21 cellular contexts compared by ENCODE assay signal in genomic region chr4:88989990-88990389, GRCh38.
DNase-seq lines count a peak whose midpoint lies in the region; ATAC-seq and TF ChIP-seq lines count a peak whose summit lies in the region.
"Had no signal": no experiment of that assay in that cellular context is flagged by ENCODE, and none has a peak within 500 bp of the region (broad histone marks: within the 10 kb centered on the region; RNA-seq: fewer than 3 reads in every experiment).

No MANE protein-coding gene starts in this region.

- TF ChIP-seq CTCF in esophagus muscularis mucosa (IDR thresholded peaks at IDR 0.05) (no peak), WERI-Rb-1 (IDR thresholded peaks at IDR 0.05; ENCODE audit: low read depth, low read length) (no peak)

- peak overlapping the region in 3 of 4 donors; percentile 37 to 69 (median 56) for H3K27ac ChIP-seq in esophagus muscularis mucosa (replicated peaks in 1 of 4)
- H3K27ac ChIP-seq in muscle layer of duodenum (ENCODE audit: low read length) = peak overlapping the region; percentile 9
- no peak overlapping the region for H3K27ac ChIP-seq in aorta (ENCODE audit: low read depth in 1 of 2, low read length in 2 of 2)
- no peak overlapping the region for H3K27ac ChIP-seq in WERI-Rb-1
- H3K27ac ChIP-seq: A549, foreskin keratinocyte, right lobe of liver, upper lobe of right lung had no signal

- no peaks in the 10 kb centered on the region for H3K36me3 ChIP-seq in esophagus muscularis mucosa
- no peaks in the 10 kb centered on the region for H3K36me3 ChIP-seq in muscle layer of duodenum (ENCODE audit: control insufficient read depth in 1 of 2, insufficient read depth in 2 of 2, low read length in 2 of 2)
- no peaks in the 10 kb centered on the region for H3K36me3 ChIP-seq in aorta (ENCODE audit: control insufficient read depth in 1 of 2, insufficient read depth in 2 of 2, low read length in 1 of 2)
- H3K36me3 ChIP-seq in WERI-Rb-1 = peaks cover 6% of the 10 kb centered on the region
- H3K36me3 ChIP-seq: right lobe of liver, upper lobe of right lung had no signal

- DNase-seq in Right ventricle myocardium inferior (ENCODE audit: missing footprints) (no peak), cardiac septum (ENCODE audit: low spot score) (no peak), esophagus muscularis mucosa (ENCODE audit: extremely low spot score) (no peak), aorta (no peak), WERI-Rb-1 (no peak)
- DNase-seq: activated B cell treated with CpG ODN at 0.5 μM for 24 hours; activated CD4-positive, alpha-beta T cell treated with anti-CD3 and anti-CD28 coated beads, Interleukin-2, amount 50 U/mL, for 48 hours; activated effector memory CD4-positive, alpha-beta T cell treated with Interleukin-2 at 50 U/mL for 16 hours; BE2C; central memory CD4-positive, alpha-beta T cell; DMS53; foreskin keratinocyte; mammary epithelial cell; NCI-H1417; NCI-H524; right lobe of liver; upper lobe of right lung had no signal

- ATAC-seq in Right ventricle myocardium inferior (peak; percentile 69), aorta (ENCODE audit: low FRiP score) (peak; percentile 71), HG02759 (IDR thresholded peaks at IDR 0.05; ENCODE audit: unreplicated experiment) (no peak), GM18498 (IDR thresholded peaks at IDR 0.05; ENCODE audit: unreplicated experiment) (no peak)
- ATAC-seq: A549, foreskin keratinocyte, right lobe of liver, upper lobe of right lung had no signal

- H3K4me1 ChIP-seq in esophagus muscularis mucosa (peaks cover 11 to 19% (median 17%) of the 10 kb centered on the region in 4 donors), muscle layer of duodenum (ENCODE audit: control insufficient read depth in 1 of 2, insufficient read depth in 2 of 2, low read length in 2 of 2) (peaks cover 0 to 6% of the 10 kb centered on the region in 2 donors), aorta (ENCODE audit: control insufficient read depth in 1 of 2, insufficient read depth in 2 of 2, low read length in 2 of 2) (peaks cover 2 to 3% of the 10 kb centered on the region in 2 donors)

- H3K9me3 ChIP-seq in esophagus muscularis mucosa (no peaks in the 10 kb centered on the region), muscle layer of duodenum (ENCODE audit: control insufficient read depth in 1 of 2, low read length in 2 of 2) (no peaks in the 10 kb centered on the region), aorta (ENCODE audit: control insufficient read depth, low read length) (no peaks in the 10 kb centered on the region), WERI-Rb-1 (ENCODE audit: severe bottlenecking) (no peaks in the 10 kb centered on the region)
- H3K9me3 ChIP-seq: A549, BE2C, right lobe of liver, upper lobe of right lung had no signal

- H3K27me3 ChIP-seq in esophagus muscularis mucosa (no peaks in the 10 kb centered on the region), muscle layer of duodenum (ENCODE audit: low read depth, low read length) (no peaks in the 10 kb centered on the region), aorta (ENCODE audit: control insufficient read depth in 1 of 2, insufficient read depth in 2 of 2, low read length in 1 of 2) (no peaks in the 10 kb centered on the region), WERI-Rb-1 (ENCODE audit: insufficient read depth, low read depth, severe bottlenecking) (no peaks in the 10 kb centered on the region)
- H3K27me3 ChIP-seq: BE2C, foreskin keratinocyte, right lobe of liver, upper lobe of right lung had no signal

- H3K4me3 ChIP-seq in esophagus muscularis mucosa = no peak overlapping the region
- no peak overlapping the region for H3K4me3 ChIP-seq in muscle layer of duodenum (ENCODE audit: low read depth in 1 of 2, low read length in 2 of 2)
- no peak overlapping the region for H3K4me3 ChIP-seq in aorta (ENCODE audit: low read length in 2 of 2)
- no peak overlapping the region for H3K4me3 ChIP-seq in WERI-Rb-1 (ENCODE audit: low read depth, low read length)
- H3K4me3 ChIP-seq: A549, right lobe of liver, upper lobe of right lung had no signal

- TF ChIP-seq EP300 in esophagus muscularis mucosa (IDR thresholded peaks at IDR 0.05) = no peak

- WGBS in esophagus muscularis mucosa = 50% methylated on average over 1 of the region's 1 CpG
- WGBS in aorta, 2 donors = 76% methylated on average over 1 of the region's 1 CpG

- no peak for TF ChIP-seq POLR2A in esophagus muscularis mucosa (IDR thresholded peaks at IDR 0.05; ENCODE audit: low read depth)

- intact Hi-C loops in Right ventricle myocardium inferior (cut with DNase I) (no loop called here), cardiac septum (cut with DNase I) (no loop called here), esophagus muscularis mucosa (cut with DNase I) (no loop called here), aorta (cut with DNase I) (no loop called here)

Comparison
In these comparisons a context has a peak if more than half of its experiments do, and no peak if none do; other contexts are left out.
1. ATAC-seq: peak in Right ventricle myocardium inferior (single experiment) and aorta (single experiment); none in HG02759 (single experiment) and GM18498 (single experiment).
2. H3K27ac ChIP-seq: peak in esophagus muscularis mucosa (3 of 4) and muscle layer of duodenum (single experiment); none in aorta (0 of 2) and WERI-Rb-1 (single experiment).